Comparison of ENCODE assay signal across 8 cellular contexts in genomic region chr2:111480016-111480625, GRCh38.
DNase-seq lines count a peak whose midpoint lies in the region; ATAC-seq and TF ChIP-seq lines count a peak whose summit lies in the region.
"Not testable (repeated sequence)": the region's sequence is repeated elsewhere in the genome, so short reads cannot be mapped to it uniquely, and the experiment has no call there.

No MANE protein-coding gene starts in this region.

- H3F3A ChIP-seq in MM.1S (ENCODE audit: insufficient read depth, low read length), result not testable (repeated sequence)

- peaks cover 28% of the 10 kb centered on the region for H3K4me1 Mint-ChIP-seq in activated T-helper 2 cell treated with anti-CD3 and anti-CD28 coated beads, Interferon-gamma antibody, Interleukin-2, Interleukin-4, amounts not matched to agents 10 μg/mL and 5 μg/mL and 100 μg/mL, durations not matched to agents 14 hours and 24 hours and 36 hours (ENCODE audit: low read depth)
- H3K4me1 Mint-ChIP-seq in stimulated activated naive CD8-positive, alpha-beta T cell treated with anti-CD3 and anti-CD28 coated beads, Interleukin-15, Interleukin-2, amounts not matched to agents 100 ng/mL and 50 ng/mL, for 24 hours (ENCODE audit: low read depth), result peaks cover 35% of the 10 kb centered on the region

- H3K4me1 ChIP-seq in MM.1S (ENCODE audit: low read length), result peaks cover 14% of the 10 kb centered on the region; the same call in 1 of the 2 replicates

- not testable (repeated sequence) for TF ChIP-seq CTCF in MM.1S (IDR thresholded peaks at IDR 0.05; ENCODE audit: low read length); cardiac fibroblast (IDR thresholded peaks at IDR 0.05; ENCODE audit: low read depth, low read length); foreskin fibroblast (IDR thresholded peaks at IDR 0.05; ENCODE audit: low read depth, low read length); omental fat pad (IDR thresholded peaks at IDR 0.05)

- H3K9me3 ChIP-seq in MM.1S (replicated peaks; ENCODE audit: insufficient read depth, low read length), result not testable (repeated sequence)

- DNase-seq in EH (ENCODE audit: low read depth) (peak; percentile 90), MM.1S (peak; percentile 2), cardiac fibroblast (ENCODE audit: low read depth in 2 of 2) (peak; percentile 53 to 85), foreskin fibroblast (peak; percentile 64 to 65)
- peak; percentile 12 to 55 for DNase-seq in activated CD4-positive, alpha-beta T cell treated with anti-CD3 and anti-CD28 coated beads for 4 hours
- not testable (repeated sequence) for DNase-seq in activated T-helper 2 cell treated with anti-CD3 and anti-CD28 coated beads, Interferon-gamma antibody, Interleukin-2, Interleukin-4, amounts not matched to agents 10 μg/mL and 5 μg/mL and 100 μg/mL, durations not matched to agents 14 hours and 24 hours and 36 hours (ENCODE audit: low spot score); omental fat pad (ENCODE audit: low spot score)

- H3K4me2 ChIP-seq in MM.1S (ENCODE audit: low read depth, low read length), result not testable (repeated sequence)

- H3K4me3 ChIP-seq in MM.1S (ENCODE audit: low read length); cardiac fibroblast (replicated peaks in 1 of 2; ENCODE audit: low read depth in 2 of 2, low read length in 2 of 2); foreskin fibroblast (ENCODE audit: low read depth in 1 of 2, low read length in 2 of 2): not testable (repeated sequence)

- peaks cover 69% of the 10 kb centered on the region for H3K79me2 ChIP-seq in MM.1S (ENCODE audit: low read length)

- H3K36me3 Mint-ChIP-seq in activated T-helper 2 cell treated with anti-CD3 and anti-CD28 coated beads, Interferon-gamma antibody, Interleukin-2, Interleukin-4, amounts not matched to agents 10 μg/mL and 5 μg/mL and 100 μg/mL, durations not matched to agents 14 hours and 24 hours and 36 hours (ENCODE audit: low read depth), result peaks cover 14% of the 10 kb centered on the region
- H3K36me3 Mint-ChIP-seq in stimulated activated naive CD8-positive, alpha-beta T cell treated with anti-CD3 and anti-CD28 coated beads, Interleukin-15, Interleukin-2, amounts not matched to agents 100 ng/mL and 50 ng/mL, for 24 hours (ENCODE audit: low read depth), result not testable (repeated sequence)

- H3K27me3 Mint-ChIP-seq in activated T-helper 2 cell treated with anti-CD3 and anti-CD28 coated beads, Interferon-gamma antibody, Interleukin-2, Interleukin-4, amounts not matched to agents 10 μg/mL and 5 μg/mL and 100 μg/mL, durations not matched to agents 14 hours and 24 hours and 36 hours (ENCODE audit: low read depth); stimulated activated naive CD8-positive, alpha-beta T cell treated with anti-CD3 and anti-CD28 coated beads, Interleukin-15, Interleukin-2, amounts not matched to agents 100 ng/mL and 50 ng/mL, for 24 hours: not testable (repeated sequence)

- H3K36me3 ChIP-seq in MM.1S (replicated peaks; ENCODE audit: insufficient read depth, low read length), result not testable (repeated sequence)

- not testable (repeated sequence) for H3K27me3 ChIP-seq in MM.1S (replicated peaks; ENCODE audit: insufficient read depth, low read length)

- H3K9me2 ChIP-seq in MM.1S (replicated peaks; ENCODE audit: insufficient read depth, low read length), result not testable (repeated sequence)

- H3K9me3 Mint-ChIP-seq in activated T-helper 2 cell treated with anti-CD3 and anti-CD28 coated beads, Interferon-gamma antibody, Interleukin-2, Interleukin-4, amounts not matched to agents 10 μg/mL and 5 μg/mL and 100 μg/mL, durations not matched to agents 14 hours and 24 hours and 36 hours; stimulated activated naive CD8-positive, alpha-beta T cell treated with anti-CD3 and anti-CD28 coated beads, Interleukin-15, Interleukin-2, amounts not matched to agents 100 ng/mL and 50 ng/mL, for 24 hours: not testable (repeated sequence)

- H3K9ac ChIP-seq in MM.1S (ENCODE audit: low read length), result not testable (repeated sequence)

- peak overlapping the region; percentile 92 for H3K27ac Mint-ChIP-seq in activated T-helper 2 cell treated with anti-CD3 and anti-CD28 coated beads, Interferon-gamma antibody, Interleukin-2, Interleukin-4, amounts not matched to agents 10 μg/mL and 5 μg/mL and 100 μg/mL, durations not matched to agents 14 hours and 24 hours and 36 hours
- H3K27ac Mint-ChIP-seq in stimulated activated naive CD8-positive, alpha-beta T cell treated with anti-CD3 and anti-CD28 coated beads, Interleukin-15, Interleukin-2, amounts not matched to agents 100 ng/mL and 50 ng/mL, for 24 hours, result peak overlapping the region; percentile 87

- not testable (repeated sequence) for H2AFZ ChIP-seq in MM.1S (ENCODE audit: low read length)

- peak overlapping the region; percentile 78 for H3K4me3 Mint-ChIP-seq in activated T-helper 2 cell treated with anti-CD3 and anti-CD28 coated beads, Interferon-gamma antibody, Interleukin-2, Interleukin-4, amounts not matched to agents 10 μg/mL and 5 μg/mL and 100 μg/mL, durations not matched to agents 14 hours and 24 hours and 36 hours (ENCODE audit: low read depth)
- H3K4me3 Mint-ChIP-seq in stimulated activated naive CD8-positive, alpha-beta T cell treated with anti-CD3 and anti-CD28 coated beads, Interleukin-15, Interleukin-2, amounts not matched to agents 100 ng/mL and 50 ng/mL, for 24 hours, result peak overlapping the region; percentile 72

- peak overlapping the region; percentile 65 for H3K27ac ChIP-seq in MM.1S (ENCODE audit: low read length)

- intact Hi-C loops in activated T-helper 2 cell treated with anti-CD3 and anti-CD28 coated beads, Interferon-gamma antibody, Interleukin-2, Interleukin-4, amounts not matched to agents 10 μg/mL and 5 μg/mL and 100 μg/mL, durations not matched to agents 14 hours and 24 hours and 36 hours (cut with micrococcal nuclease), result loop anchor here (5.0 kb wide), 1 partner anchor 222 kb away; no protein-coding TSS in a partner anchor

- H4K20me1 ChIP-seq in MM.1S (ENCODE audit: insufficient read depth, low read length), result not testable (repeated sequence)

- peak; percentile 6 for ATAC-seq in omental fat pad (ENCODE audit: low FRiP score)
